1 cellular context compared by ENCODE assay signal in genomic region chr11:70220920-70221319, GRCh38.
TF ChIP-seq lines count a peak whose summit lies in the region.

No MANE protein-coding gene starts in this region.

TF ChIP-seq in HepG2, 621 proteins besides CTCF, POLR2A, EP300 and RAD21:
- TF ChIP-seq ELK4 (CRISPR knock-in tag; IDR thresholded peaks at IDR 0.05; ENCODE audit: borderline replicate concordance), result no peak
- 0 out of 2 replicates have a peak, but pooled peaks have one; percentile 25 for TF ChIP-seq ZNF121 (CRISPR knock-in tag; IDR thresholded peaks at IDR 0.05)
TF ChIP-seq in HepG2: peak in this region for 1.
